ENCODE assay signal across 31 cellular contexts in the genomic region with DNA sequence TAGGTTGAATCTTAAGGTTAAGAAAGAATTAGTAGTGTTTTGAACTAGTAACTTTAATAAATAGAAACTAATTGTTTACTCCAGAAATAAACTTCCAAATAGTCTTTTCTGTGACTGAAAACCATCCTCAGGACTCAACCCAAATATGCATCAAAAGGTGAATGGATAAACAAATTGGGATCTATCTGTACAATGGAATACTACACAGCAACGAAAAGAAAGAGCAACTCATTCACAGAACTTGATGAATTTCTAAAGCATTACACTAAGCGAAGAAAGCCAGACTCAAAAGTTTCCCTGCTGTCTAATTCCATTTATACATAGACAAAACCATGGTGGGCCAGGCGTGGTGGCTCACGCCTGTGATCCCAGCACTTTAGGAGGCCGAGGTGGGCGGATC. TPM values are rescaled to one million over a fixed set of nuclear protein-coding genes. Genes with fewer than 3 reads are reported as not detected.
"Had no signal": no experiment of that assay in that cellular context is flagged by ENCODE, and none has a peak within 500 bp of the region (broad histone marks: within the 10 kb centered on the region; RNA-seq: fewer than 3 reads in every experiment).

No MANE protein-coding gene starts in this region.

- H3K36me3 ChIP-seq: MG63 had no signal

- DNase-seq: Karpas-422, Kasumi-1, MG63, MM.1S, MV-4-11, NCI-H1048, NCI-H1092, NCI-H1105, NCI-H1417 treated with DMSO at 0.1 percent for 48 hours, NCI-H146, NCI-H1694, NCI-H1694 treated with DMSO at 0.1 percent for 48 hours, NCI-H187, NCI-H187 treated with DMSO at 0.1 percent for 48 hours, NCI-H1930, NCI-H2029, NCI-H2081 treated with DMSO at 0.1 percent for 48 hours, NCI-H2107, NCI-H2171, NCI-H226, NCI-H345, NCI-H446, NCI-H446 treated with DMSO at 0.1 percent for 48 hours, NCI-H510A, NCI-H510A treated with DMSO at 0.1 percent for 48 hours, NCI-H524, NCI-H524 treated with DMSO at 0.1 percent for 48 hours had no signal

- H3K9me3 ChIP-seq: MG63 had no signal

- H3K27me3 ChIP-seq: MG63 had no signal

- H3K4me3 ChIP-seq: MG63 had no signal

RNA-seq across cellular contexts. Expression of a gene that starts 25.0 kb away (rescaled TPM):
- total RNA-seq: MCF 10A had no signal

RNA-seq across cellular contexts. Expression of a gene that starts 57.4 kb away (rescaled TPM):
- total RNA-seq: LHCN-M2, M059J, MCF 10A, NCI-H460 had no signal
